Comparison of ENCODE assay signal across 24 cellular contexts in the genomic region with DNA sequence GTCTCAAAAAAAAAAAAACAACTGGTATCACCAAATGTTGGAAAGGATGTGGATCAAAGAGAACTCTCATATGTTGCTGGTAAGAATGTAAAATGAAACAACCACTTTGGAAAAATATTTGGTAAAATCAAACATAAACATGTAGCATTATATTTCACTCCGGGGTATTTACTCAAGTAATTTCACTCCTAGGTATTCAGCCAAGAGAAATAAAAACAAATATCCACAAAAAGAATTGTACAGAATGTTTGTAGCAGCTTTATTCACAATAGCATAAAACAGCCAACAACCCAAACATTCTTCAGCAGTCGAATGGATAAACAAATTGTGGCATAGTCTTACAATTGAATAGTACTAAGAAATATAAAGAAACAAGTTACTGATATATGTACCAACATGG. TPM values are rescaled to one million over a fixed set of nuclear protein-coding genes. Genes with fewer than 3 reads are reported as not detected.
DNase-seq lines count a peak whose midpoint lies in the region; ATAC-seq, FAIRE-seq and TF ChIP-seq lines count a peak whose summit lies in the region.
"Had no signal": no experiment of that assay in that cellular context is flagged by ENCODE, and none has a peak within 500 bp of the region (broad histone marks: within the 10 kb centered on the region; RNA-seq: fewer than 3 reads in every experiment).

No MANE protein-coding gene starts in this region.

- BruUV-seq in IMR-90 (replicated peaks; lab: Mats Ljungman, UMichigan): no TSS peak

- ATAC-seq in IMR-90 (ENCODE audit: low read depth): peak; percentile 24; the same call in 1 of the 2 replicates
- ATAC-seq: A549; CD8-positive, alpha-beta T cell had no signal

- DNase-seq in IMR-90 (no peak), adipocyte (ENCODE audit: low read depth) (peak; percentile 72), fibroblast of peridontal ligament (ENCODE audit: extremely low read depth) (peak; percentile 17), ecto neural progenitor cell (ENCODE audit: low spot score) (no peak), GM13976 (ENCODE audit: low spot score) (no peak), posterior cingulate gyrus (no peak)
- DNase-seq in activated CD8-positive, alpha-beta memory T cell treated with anti-CD3 and anti-CD28 coated beads for 24 hours: no peak
- DNase-seq: AML-193; Caco-2; Calu3; CD4-positive, alpha-beta T cell; CD8-positive, alpha-beta T cell; DMS79 treated with DMSO at 0.1 percent for 48 hours; GF-D8 had no signal

- TF ChIP-seq RAD21 in IMR-90 (IDR thresholded peaks at IDR 0.05; ENCODE audit: low read length): no peak

- no peak overlapping the region for H3K18ac ChIP-seq in IMR-90 (ENCODE audit: low read depth, low read length)

- H3K23ac ChIP-seq in IMR-90 (ENCODE audit: low read depth, low read length): no peak overlapping the region

- H3K79me1 ChIP-seq in IMR-90 (ENCODE audit: low read depth in 1 of 2, low read length in 2 of 2): no peaks in the 10 kb centered on the region

- H3K56ac ChIP-seq in IMR-90 (ENCODE audit: extremely low read depth, insufficient read depth, low read length): no peak overlapping the region

- H3K4ac ChIP-seq in IMR-90 (ENCODE audit: low read depth, low read length): no peak overlapping the region

- TF ChIP-seq POLR2A in IMR-90 (IDR thresholded peaks at IDR 0.05; ENCODE audit: low read depth, low read length): no peak

- H3K4me2 ChIP-seq in IMR-90 (ENCODE audit: low read depth, low read length): no peak overlapping the region
- H3K4me2 ChIP-seq: A549; BLaER1 treated with 17β-estradiol and CSF1 and Interleukin-3, amounts not matched to agents 10 nM and 100 nM had no signal

- H3K9me1 ChIP-seq in IMR-90 (ENCODE audit: insufficient read depth, low read length): no peaks in the 10 kb centered on the region

- H4K91ac ChIP-seq in IMR-90 (ENCODE audit: insufficient read depth, low read depth, low read length): no peak overlapping the region

- H3K27ac ChIP-seq in IMR-90 (ENCODE audit: insufficient read depth, low read length): no peak overlapping the region
- H3K27ac ChIP-seq: 22Rv1; A549; BLaER1 treated with 17β-estradiol and CSF1 and Interleukin-3, amounts not matched to agents 10 nM and 100 nM; C4-2B had no signal

- H3K36me3 ChIP-seq in IMR-90 (ENCODE audit: control insufficient read depth, insufficient read depth, low read length): no peaks in the 10 kb centered on the region
- H3K36me3 ChIP-seq in adipocyte (ENCODE audit: control insufficient read depth, insufficient read depth, low read length, severe bottlenecking): no peaks in the 10 kb centered on the region
- H3K36me3 ChIP-seq: BLaER1 treated with 17β-estradiol and CSF1 and Interleukin-3, amounts not matched to agents 10 nM and 100 nM had no signal

- peak; percentile 92 for FAIRE-seq in endometrium (lab: Jason Lieb, UNC)
- FAIRE-seq: A549, D721Med, G401.6, GM12891, GM18507, GM19239 had no signal

- CTCF ChIA-PET in IMR-90 (lab: Yijun Ruan, JAX): no interaction called here

- H3K27me3 ChIP-seq in IMR-90 (ENCODE audit: control insufficient read depth, insufficient read depth, low read length) (no peaks in the 10 kb centered on the region), adipocyte (replicated peaks; ENCODE audit: control insufficient read depth, insufficient read depth, low read length) (no peaks in the 10 kb centered on the region)
- H3K27me3 ChIP-seq: BLaER1 treated with 17β-estradiol and CSF1 and Interleukin-3, amounts not matched to agents 10 nM and 100 nM had no signal

- H4K8ac ChIP-seq in IMR-90 (ENCODE audit: low read depth in 2 of 2, low read length in 2 of 2): no peak overlapping the region

- no peak overlapping the region for H2BK15ac ChIP-seq in IMR-90 (ENCODE audit: low read depth, low read length)

- dilution Hi-C loops in IMR-90 (cut with HindIII; ENCODE audit: low sequenced_read_pairs, unreplicated experiment): no loop called here

- POLR2A ChIA-PET in IMR-90 (lab: Charles Lee; ENCODE audit: unreplicated experiment): no interaction called here

- no CpG with 5 or more reads among the region's 2 CpGs for WGBS in IMR-90 (ENCODE audit: extremely low coverage in 2 of 2, insufficient read length in 1 of 2), 2 experiments

- H3K14ac ChIP-seq in IMR-90 (replicated peaks; ENCODE audit: low read depth, low read length): no peak overlapping the region

- in situ Hi-C loops in IMR-90 (cut with MboI; ENCODE audit: low sequenced_read_pairs): no loop called here
- in situ Hi-C loops in GM13976 (cut with MboI; ENCODE audit: low sequenced_read_pairs, unreplicated experiment): no loop called here

- no peak overlapping the region for H2BK20ac ChIP-seq in IMR-90 (ENCODE audit: low read depth, low read length)

- H3K9me3 ChIP-seq in IMR-90 (ENCODE audit: control insufficient read depth, insufficient read depth, low read length): peaks cover 6% of the 10 kb centered on the region
- peaks cover 21% of the 10 kb centered on the region for H3K9me3 ChIP-seq in adipocyte (ENCODE audit: control insufficient read depth, low read length)
- H3K9me3 ChIP-seq: Caco-2 had no signal

- no peak overlapping the region for H2AFZ ChIP-seq in IMR-90 (replicated peaks; ENCODE audit: low read length, poor library complexity)

- H3K4me3 ChIP-seq in IMR-90 (ENCODE audit: insufficient read depth, low read depth, low read length) (no peak overlapping the region), adipocyte (ENCODE audit: low read length) (no peak overlapping the region)
- H3K4me3 ChIP-seq: A549; BLaER1 treated with 17β-estradiol and CSF1 and Interleukin-3, amounts not matched to agents 10 nM and 100 nM had no signal

- no peak overlapping the region for H2BK5ac ChIP-seq in IMR-90 (ENCODE audit: low read depth, low read length, poor library complexity, severe bottlenecking)

- H3K4me1 ChIP-seq in IMR-90 (ENCODE audit: control insufficient read depth, insufficient read depth, low read length) (no peaks in the 10 kb centered on the region), adipocyte (ENCODE audit: control insufficient read depth, insufficient read depth, low read length) (no peaks in the 10 kb centered on the region)
- H3K4me1 ChIP-seq: A549; BLaER1 treated with 17β-estradiol and CSF1 and Interleukin-3, amounts not matched to agents 10 nM and 100 nM; Caco-2 had no signal

- H4K20me1 ChIP-seq in IMR-90 (ENCODE audit: insufficient read depth, low read length): no peaks in the 10 kb centered on the region
- H4K20me1 ChIP-seq: BLaER1 treated with 17β-estradiol and CSF1 and Interleukin-3, amounts not matched to agents 10 nM and 100 nM had no signal

- H4K5ac ChIP-seq in IMR-90 (ENCODE audit: low read depth, low read length): no peak overlapping the region

- no peak overlapping the region for H2AK9ac ChIP-seq in IMR-90 (replicated peaks; ENCODE audit: low read depth, low read length, poor library complexity)

- no peak overlapping the region for H3K9ac ChIP-seq in IMR-90 (ENCODE audit: low read depth, low read length)
- H3K9ac ChIP-seq in adipocyte (ENCODE audit: low read length): no peak overlapping the region
- H3K9ac ChIP-seq: BLaER1 treated with 17β-estradiol and CSF1 and Interleukin-3, amounts not matched to agents 10 nM and 100 nM had no signal

- no peak for TF ChIP-seq CTCF in IMR-90 (conservative IDR thresholded peaks at IDR 0.05; ENCODE audit: low read depth, low read length)
- no peak for TF ChIP-seq CTCF in GM13976 (IDR thresholded peaks at IDR 0.05; ENCODE audit: borderline replicate concordance, control extremely low read depth, extremely low read depth, insufficient read depth, missing control alignments)

- H2AK5ac ChIP-seq in IMR-90 (ENCODE audit: low read depth, low read length): no peak overlapping the region

- intact Hi-C loops in IMR-90 (cut with micrococcal nuclease): no loop called here
- intact Hi-C loops in posterior cingulate gyrus (cut with DNase I): no loop called here

- no peak overlapping the region for H2BK120ac ChIP-seq in IMR-90 (ENCODE audit: low read depth, low read length)

TF ChIP-seq in IMR-90, 13 proteins besides CTCF, POLR2A, EP300 and RAD21:
- no peak for TF ChIP-seq SMC3 (IDR thresholded peaks at IDR 0.05; ENCODE audit: low read depth, low read length)
- TF ChIP-seq, protein P1, sequence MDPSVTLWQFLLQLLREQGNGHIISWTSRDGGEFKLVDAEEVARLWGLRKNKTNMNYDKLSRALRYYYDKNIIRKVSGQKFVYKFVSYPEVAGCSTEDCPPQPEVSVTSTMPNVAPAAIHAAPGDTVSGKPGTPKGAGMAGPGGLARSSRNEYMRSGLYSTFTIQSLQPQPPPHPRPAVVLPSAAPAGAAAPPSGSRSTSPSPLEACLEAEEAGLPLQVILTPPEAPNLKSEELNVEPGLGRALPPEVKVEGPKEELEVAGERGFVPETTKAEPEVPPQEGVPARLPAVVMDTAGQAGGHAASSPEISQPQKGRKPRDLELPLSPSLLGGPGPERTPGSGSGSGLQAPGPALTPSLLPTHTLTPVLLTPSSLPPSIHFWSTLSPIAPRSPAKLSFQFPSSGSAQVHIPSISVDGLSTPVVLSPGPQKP (IDR thresholded peaks at IDR 0.05; ENCODE audit: borderline replicate concordance, low read depth, low read length): no peak
- TF ChIP-seq NFE2L2 (IDR thresholded peaks at IDR 0.05; ENCODE audit: low read depth, low read length): no peak
- no peak for TF ChIP-seq MXI1 (IDR thresholded peaks at IDR 0.05; ENCODE audit: borderline replicate concordance, low read depth, low read length)
- no peak for TF ChIP-seq BHLHE40 (IDR thresholded peaks at IDR 0.05; ENCODE audit: low read depth, low read length)
- no peak for TF ChIP-seq MAFK (IDR thresholded peaks at IDR 0.05; ENCODE audit: low read depth, low read length)
- TF ChIP-seq RCOR1 (IDR thresholded peaks at IDR 0.05; ENCODE audit: insufficient replicate concordance, low read length): no peak
- TF ChIP-seq FOS (IDR thresholded peaks at IDR 0.05; ENCODE audit: low read depth, low read length): no peak
- no peak for TF ChIP-seq CHD1 (IDR thresholded peaks at IDR 0.05; ENCODE audit: low read depth, low read length)
- no peak for TF ChIP-seq CEBPB (IDR thresholded peaks at IDR 0.05; ENCODE audit: low read depth, low read length)
- TF ChIP-seq RFX5 (IDR thresholded peaks at IDR 0.05; ENCODE audit: low read depth, low read length): no peak
- no peak for TF ChIP-seq MAZ (IDR thresholded peaks at IDR 0.05; ENCODE audit: borderline replicate concordance, low read depth, low read length)
- TF ChIP-seq, protein P2, sequence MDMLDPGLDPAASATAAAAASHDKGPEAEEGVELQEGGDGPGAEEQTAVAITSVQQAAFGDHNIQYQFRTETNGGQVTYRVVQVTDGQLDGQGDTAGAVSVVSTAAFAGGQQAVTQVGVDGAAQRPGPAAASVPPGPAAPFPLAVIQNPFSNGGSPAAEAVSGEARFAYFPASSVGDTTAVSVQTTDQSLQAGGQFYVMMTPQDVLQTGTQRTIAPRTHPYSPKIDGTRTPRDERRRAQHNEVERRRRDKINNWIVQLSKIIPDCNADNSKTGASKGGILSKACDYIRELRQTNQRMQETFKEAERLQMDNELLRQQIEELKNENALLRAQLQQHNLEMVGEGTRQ (IDR thresholded peaks at IDR 0.05; ENCODE audit: low read depth, low read length): no peak

RNA-seq across cellular contexts. Expression of a gene that starts 32.4 kb away (rescaled TPM):
- under 0.01 TPM in 2 replicates for total RNA-seq in IMR-90 (2012; rRNA removed)
- 0.03 TPM in 2 replicates for polyA plus RNA-seq in IMR-90 (2012; rRNA removed)
- 0.01 and 0.03 TPM in 2 replicates for polyA plus RNA-seq in IMR-90 (2012; cell fraction: cytosol; rRNA removed)
- 0.07 and 0.18 TPM in 2 replicates for polyA plus RNA-seq in IMR-90 (2012; cell fraction: nucleus; rRNA removed; ENCODE audit: low replicate concordance)

Comparison
In these comparisons a context has a peak if more than half of its experiments do, and no peak if none do; other contexts are left out.
1. DNase-seq: peak in adipocyte (single experiment) and fibroblast of peridontal ligament (single experiment); none in IMR-90 (single experiment), activated CD8-positive, alpha-beta memory T cell treated with anti-CD3 and anti-CD28 coated beads for 24 hours (single experiment), ecto neural progenitor cell (single experiment), GM13976 (single experiment) and posterior cingulate gyrus (0 of 10).